In the genomic region with DNA sequence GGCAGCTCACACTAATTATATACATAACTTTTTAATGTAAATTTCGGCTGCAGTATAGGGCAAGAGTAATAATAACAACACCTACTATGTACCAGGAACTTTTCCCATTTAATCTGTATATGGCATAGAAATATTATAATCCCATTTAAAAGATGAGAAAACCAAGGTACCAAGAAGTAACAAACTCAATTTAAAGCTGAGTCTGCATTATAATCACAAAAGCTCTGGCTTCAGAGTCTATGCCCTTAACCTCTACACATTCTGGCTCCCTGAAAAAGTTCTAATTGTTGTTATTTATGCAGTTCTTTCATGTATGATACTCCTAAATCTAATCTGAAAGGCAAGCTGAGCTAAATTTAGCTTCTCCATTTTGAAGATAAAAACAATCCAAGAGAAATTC, we compare ENCODE assay signal across 1 cellular context.
TF ChIP-seq lines count a peak whose summit lies in the region.

No MANE protein-coding gene starts in this region.

TF ChIP-seq in K562, 482 proteins besides CTCF, POLR2A, EP300 and RAD21 (continued from another document):
- TF ChIP-seq, protein P1, sequence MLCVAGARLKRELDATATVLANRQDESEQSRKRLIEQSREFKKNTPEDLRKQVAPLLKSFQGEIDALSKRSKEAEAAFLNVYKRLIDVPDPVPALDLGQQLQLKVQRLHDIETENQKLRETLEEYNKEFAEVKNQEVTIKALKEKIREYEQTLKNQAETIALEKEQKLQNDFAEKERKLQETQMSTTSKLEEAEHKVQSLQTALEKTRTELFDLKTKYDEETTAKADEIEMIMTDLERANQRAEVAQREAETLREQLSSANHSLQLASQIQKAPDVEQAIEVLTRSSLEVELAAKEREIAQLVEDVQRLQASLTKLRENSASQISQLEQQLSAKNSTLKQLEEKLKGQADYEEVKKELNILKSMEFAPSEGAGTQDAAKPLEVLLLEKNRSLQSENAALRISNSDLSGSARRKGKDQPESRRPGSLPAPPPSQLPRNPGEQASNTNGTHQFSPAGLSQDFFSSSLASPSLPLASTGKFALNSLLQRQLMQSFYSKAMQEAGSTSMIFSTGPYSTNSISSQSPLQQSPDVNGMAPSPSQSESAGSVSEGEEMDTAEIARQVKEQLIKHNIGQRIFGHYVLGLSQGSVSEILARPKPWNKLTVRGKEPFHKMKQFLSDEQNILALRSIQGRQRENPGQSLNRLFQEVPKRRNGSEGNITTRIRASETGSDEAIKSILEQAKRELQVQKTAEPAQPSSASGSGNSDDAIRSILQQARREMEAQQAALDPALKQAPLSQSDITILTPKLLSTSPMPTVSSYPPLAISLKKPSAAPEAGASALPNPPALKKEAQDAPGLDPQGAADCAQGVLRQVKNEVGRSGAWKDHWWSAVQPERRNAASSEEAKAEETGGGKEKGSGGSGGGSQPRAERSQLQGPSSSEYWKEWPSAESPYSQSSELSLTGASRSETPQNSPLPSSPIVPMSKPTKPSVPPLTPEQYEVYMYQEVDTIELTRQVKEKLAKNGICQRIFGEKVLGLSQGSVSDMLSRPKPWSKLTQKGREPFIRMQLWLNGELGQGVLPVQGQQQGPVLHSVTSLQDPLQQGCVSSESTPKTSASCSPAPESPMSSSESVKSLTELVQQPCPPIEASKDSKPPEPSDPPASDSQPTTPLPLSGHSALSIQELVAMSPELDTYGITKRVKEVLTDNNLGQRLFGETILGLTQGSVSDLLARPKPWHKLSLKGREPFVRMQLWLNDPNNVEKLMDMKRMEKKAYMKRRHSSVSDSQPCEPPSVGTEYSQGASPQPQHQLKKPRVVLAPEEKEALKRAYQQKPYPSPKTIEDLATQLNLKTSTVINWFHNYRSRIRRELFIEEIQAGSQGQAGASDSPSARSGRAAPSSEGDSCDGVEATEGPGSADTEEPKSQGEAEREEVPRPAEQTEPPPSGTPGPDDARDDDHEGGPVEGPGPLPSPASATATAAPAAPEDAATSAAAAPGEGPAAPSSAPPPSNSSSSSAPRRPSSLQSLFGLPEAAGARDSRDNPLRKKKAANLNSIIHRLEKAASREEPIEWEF (CRISPR knock-in tag; IDR thresholded peaks at IDR 0.05) = no peak
- TF ChIP-seq ARID1B (IDR thresholded peaks at IDR 0.05) = no peak
- peak; percentile 14; the same call in 1 of the 2 replicates for TF ChIP-seq C11orf30 (IDR thresholded peaks at IDR 0.05; ENCODE audit: low read depth)
- TF ChIP-seq MEIS2 (IDR thresholded peaks at IDR 0.05; ENCODE audit: partially characterized antibody) = no peak
- TF ChIP-seq, protein P2, sequence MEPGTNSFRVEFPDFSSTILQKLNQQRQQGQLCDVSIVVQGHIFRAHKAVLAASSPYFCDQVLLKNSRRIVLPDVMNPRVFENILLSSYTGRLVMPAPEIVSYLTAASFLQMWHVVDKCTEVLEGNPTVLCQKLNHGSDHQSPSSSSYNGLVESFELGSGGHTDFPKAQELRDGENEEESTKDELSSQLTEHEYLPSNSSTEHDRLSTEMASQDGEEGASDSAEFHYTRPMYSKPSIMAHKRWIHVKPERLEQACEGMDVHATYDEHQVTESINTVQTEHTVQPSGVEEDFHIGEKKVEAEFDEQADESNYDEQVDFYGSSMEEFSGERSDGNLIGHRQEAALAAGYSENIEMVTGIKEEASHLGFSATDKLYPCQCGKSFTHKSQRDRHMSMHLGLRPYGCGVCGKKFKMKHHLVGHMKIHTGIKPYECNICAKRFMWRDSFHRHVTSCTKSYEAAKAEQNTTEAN (CRISPR knock-in tag; IDR thresholded peaks at IDR 0.05) = no peak
- no peak for TF ChIP-seq FOXA3 (CRISPR knock-in tag; conservative IDR thresholded peaks at IDR 0.05 in 1 of 2, IDR thresholded peaks at IDR 0.05 in 1 of 2)
- TF ChIP-seq ZNF316 (IDR thresholded peaks at IDR 0.05) = peak; percentile 14; the same call in 1 of the 2 replicates
- no peak for TF ChIP-seq ZKSCAN8 (CRISPR knock-in tag; IDR thresholded peaks at IDR 0.05)
- TF ChIP-seq, protein P3, sequence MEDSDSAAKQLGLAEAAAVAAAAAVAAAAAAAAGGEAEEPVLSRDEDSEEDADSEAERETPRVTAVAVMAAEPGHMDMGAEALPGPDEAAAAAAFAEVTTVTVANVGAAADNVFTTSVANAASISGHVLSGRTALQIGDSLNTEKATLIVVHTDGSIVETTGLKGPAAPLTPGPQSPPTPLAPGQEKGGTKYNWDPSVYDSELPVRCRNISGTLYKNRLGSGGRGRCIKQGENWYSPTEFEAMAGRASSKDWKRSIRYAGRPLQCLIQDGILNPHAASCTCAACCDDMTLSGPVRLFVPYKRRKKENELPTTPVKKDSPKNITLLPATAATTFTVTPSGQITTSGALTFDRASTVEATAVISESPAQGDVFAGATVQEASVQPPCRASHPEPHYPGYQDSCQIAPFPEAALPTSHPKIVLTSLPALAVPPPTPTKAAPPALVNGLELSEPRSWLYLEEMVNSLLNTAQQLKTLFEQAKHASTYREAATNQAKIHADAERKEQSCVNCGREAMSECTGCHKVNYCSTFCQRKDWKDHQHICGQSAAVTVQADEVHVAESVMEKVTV (CRISPR knock-in tag; IDR thresholded peaks at IDR 0.05) = no peak
- TF ChIP-seq, protein P4, sequence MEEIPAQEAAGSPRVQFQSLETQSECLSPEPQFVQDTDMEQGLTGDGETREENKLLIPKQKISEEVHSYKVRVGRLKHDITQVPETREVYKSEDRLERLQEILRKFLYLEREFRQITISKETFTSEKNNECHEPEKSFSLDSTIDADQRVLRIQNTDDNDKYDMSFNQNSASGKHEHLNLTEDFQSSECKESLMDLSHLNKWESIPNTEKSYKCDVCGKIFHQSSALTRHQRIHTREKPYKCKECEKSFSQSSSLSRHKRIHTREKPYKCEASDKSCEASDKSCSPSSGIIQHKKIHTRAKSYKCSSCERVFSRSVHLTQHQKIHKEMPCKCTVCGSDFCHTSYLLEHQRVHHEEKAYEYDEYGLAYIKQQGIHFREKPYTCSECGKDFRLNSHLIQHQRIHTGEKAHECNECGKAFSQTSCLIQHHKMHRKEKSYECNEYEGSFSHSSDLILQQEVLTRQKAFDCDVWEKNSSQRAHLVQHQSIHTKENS (CRISPR knock-in tag; IDR thresholded peaks at IDR 0.05) = no peak
- TF ChIP-seq, protein P5, sequence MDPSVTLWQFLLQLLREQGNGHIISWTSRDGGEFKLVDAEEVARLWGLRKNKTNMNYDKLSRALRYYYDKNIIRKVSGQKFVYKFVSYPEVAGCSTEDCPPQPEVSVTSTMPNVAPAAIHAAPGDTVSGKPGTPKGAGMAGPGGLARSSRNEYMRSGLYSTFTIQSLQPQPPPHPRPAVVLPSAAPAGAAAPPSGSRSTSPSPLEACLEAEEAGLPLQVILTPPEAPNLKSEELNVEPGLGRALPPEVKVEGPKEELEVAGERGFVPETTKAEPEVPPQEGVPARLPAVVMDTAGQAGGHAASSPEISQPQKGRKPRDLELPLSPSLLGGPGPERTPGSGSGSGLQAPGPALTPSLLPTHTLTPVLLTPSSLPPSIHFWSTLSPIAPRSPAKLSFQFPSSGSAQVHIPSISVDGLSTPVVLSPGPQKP (CRISPR knock-in tag; IDR thresholded peaks at IDR 0.05) = no peak
- TF ChIP-seq BCL6 (CRISPR knock-in tag; IDR thresholded peaks at IDR 0.05) = no peak
- no peak for TF ChIP-seq JUN (IDR thresholded peaks at IDR 0.05; ENCODE audit: borderline replicate concordance, low read depth, low read length)
- TF ChIP-seq JUN (CRISPR knock-in tag; IDR thresholded peaks at IDR 0.05; ENCODE audit: borderline replicate concordance) = no peak
- no peak for TF ChIP-seq FUS (optimal IDR thresholded peaks at IDR 0.05; ENCODE audit: low read depth, low read length)
- TF ChIP-seq BMI1 (IDR thresholded peaks at IDR 0.05; ENCODE audit: low read length) = no peak
- TF ChIP-seq, protein P6, sequence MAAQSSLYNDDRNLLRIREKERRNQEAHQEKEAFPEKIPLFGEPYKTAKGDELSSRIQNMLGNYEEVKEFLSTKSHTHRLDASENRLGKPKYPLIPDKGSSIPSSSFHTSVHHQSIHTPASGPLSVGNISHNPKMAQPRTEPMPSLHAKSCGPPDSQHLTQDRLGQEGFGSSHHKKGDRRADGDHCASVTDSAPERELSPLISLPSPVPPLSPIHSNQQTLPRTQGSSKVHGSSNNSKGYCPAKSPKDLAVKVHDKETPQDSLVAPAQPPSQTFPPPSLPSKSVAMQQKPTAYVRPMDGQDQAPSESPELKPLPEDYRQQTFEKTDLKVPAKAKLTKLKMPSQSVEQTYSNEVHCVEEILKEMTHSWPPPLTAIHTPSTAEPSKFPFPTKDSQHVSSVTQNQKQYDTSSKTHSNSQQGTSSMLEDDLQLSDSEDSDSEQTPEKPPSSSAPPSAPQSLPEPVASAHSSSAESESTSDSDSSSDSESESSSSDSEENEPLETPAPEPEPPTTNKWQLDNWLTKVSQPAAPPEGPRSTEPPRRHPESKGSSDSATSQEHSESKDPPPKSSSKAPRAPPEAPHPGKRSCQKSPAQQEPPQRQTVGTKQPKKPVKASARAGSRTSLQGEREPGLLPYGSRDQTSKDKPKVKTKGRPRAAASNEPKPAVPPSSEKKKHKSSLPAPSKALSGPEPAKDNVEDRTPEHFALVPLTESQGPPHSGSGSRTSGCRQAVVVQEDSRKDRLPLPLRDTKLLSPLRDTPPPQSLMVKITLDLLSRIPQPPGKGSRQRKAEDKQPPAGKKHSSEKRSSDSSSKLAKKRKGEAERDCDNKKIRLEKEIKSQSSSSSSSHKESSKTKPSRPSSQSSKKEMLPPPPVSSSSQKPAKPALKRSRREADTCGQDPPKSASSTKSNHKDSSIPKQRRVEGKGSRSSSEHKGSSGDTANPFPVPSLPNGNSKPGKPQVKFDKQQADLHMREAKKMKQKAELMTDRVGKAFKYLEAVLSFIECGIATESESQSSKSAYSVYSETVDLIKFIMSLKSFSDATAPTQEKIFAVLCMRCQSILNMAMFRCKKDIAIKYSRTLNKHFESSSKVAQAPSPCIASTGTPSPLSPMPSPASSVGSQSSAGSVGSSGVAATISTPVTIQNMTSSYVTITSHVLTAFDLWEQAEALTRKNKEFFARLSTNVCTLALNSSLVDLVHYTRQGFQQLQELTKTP (IDR thresholded peaks at IDR 0.05; ENCODE audit: low read depth in 1 of 2, partially characterized antibody in 2 of 2) = no peak
- 0 out of 2 replicates have a peak, but pooled peaks have one; percentile 25 for TF ChIP-seq MAFF (IDR thresholded peaks at IDR 0.05; ENCODE audit: low read length)
- TF ChIP-seq HSF4 (CRISPR knock-in tag; IDR thresholded peaks at IDR 0.05; ENCODE audit: borderline replicate concordance) = no peak
- TF ChIP-seq TBL1XR1 (IDR thresholded peaks at IDR 0.05; ENCODE audit: low read length in 2 of 2) = no peak
- TF ChIP-seq ZNF165 (CRISPR knock-in tag; IDR thresholded peaks at IDR 0.05; ENCODE audit: borderline replicate concordance) = no peak
